ENCODE assay signal across 1 cellular context in genomic region chr4:48781968-48782367, GRCh38.
TF ChIP-seq lines count a peak whose summit lies in the region.

No MANE protein-coding gene starts in this region.

TF ChIP-seq in K562, 482 proteins besides CTCF, POLR2A, EP300 and RAD21 (continued from another document):
- TF ChIP-seq, protein P1, sequence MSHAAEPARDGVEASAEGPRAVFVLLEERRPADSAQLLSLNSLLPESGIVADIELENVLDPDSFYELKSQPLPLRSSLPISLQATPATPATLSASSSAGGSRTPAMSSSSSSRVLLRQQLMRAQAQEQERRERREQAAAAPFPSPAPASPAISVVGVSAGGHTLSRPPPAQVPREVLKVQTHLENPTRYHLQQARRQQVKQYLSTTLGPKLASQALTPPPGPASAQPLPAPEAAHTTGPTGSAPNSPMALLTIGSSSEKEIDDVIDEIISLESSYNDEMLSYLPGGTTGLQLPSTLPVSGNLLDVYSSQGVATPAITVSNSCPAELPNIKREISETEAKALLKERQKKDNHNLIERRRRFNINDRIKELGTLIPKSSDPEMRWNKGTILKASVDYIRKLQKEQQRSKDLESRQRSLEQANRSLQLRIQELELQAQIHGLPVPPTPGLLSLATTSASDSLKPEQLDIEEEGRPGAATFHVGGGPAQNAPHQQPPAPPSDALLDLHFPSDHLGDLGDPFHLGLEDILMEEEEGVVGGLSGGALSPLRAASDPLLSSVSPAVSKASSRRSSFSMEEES (CRISPR knock-in tag; IDR thresholded peaks at IDR 0.05): no peak
- TF ChIP-seq CAMTA2 (CRISPR knock-in tag; conservative IDR thresholded peaks at IDR 0.05) (no peak), ZFP91 (CRISPR knock-in tag; IDR thresholded peaks at IDR 0.05) (no peak), CTBP1 (IDR thresholded peaks at IDR 0.05; ENCODE audit: borderline replicate concordance) (no peak), ARNT (IDR thresholded peaks at IDR 0.05) (no peak), PYGO2 (tag; IDR thresholded peaks at IDR 0.05) (no peak), ZBTB40 (IDR thresholded peaks at IDR 0.05) (no peak), ZBTB40 (CRISPR knock-in tag; IDR thresholded peaks at IDR 0.05) (no peak), ETV1 (tag; conservative IDR thresholded peaks at IDR 0.05; ENCODE audit: low read depth) (no peak), FIP1L1 (IDR thresholded peaks at IDR 0.05; ENCODE audit: low read depth, low read length, poor library complexity, severe bottlenecking) (no peak), ATF4 (CRISPR knock-in tag; IDR thresholded peaks at IDR 0.05) (no peak)
- TF ChIP-seq, protein P2, sequence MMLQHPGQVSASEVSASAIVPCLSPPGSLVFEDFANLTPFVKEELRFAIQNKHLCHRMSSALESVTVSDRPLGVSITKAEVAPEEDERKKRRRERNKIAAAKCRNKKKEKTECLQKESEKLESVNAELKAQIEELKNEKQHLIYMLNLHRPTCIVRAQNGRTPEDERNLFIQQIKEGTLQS (IDR thresholded peaks at IDR 0.05): no peak
- TF ChIP-seq, protein P2 (CRISPR knock-in tag; conservative IDR thresholded peaks at IDR 0.05): no peak
